In the genomic region with DNA sequence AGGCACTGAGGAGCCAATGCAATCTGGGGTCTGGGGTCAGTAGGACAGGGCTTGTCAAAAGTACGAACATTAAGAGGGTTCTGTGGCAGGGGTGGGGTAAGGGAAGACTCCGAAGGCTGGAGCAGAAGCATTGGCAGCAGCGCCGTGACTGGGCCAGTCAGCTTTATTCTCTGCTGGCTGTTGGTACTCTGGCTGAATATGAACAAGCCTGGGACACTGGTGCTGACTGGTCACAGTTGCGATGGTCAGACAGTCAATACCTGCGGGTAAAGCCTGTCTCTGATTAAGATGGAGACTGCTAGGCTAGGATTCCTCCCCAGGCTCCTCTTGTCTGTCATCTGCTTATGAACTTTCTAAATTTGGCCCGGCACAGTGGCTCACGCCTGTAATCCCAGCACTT, we compare ENCODE assay signal across 15 cellular contexts.
"Had no signal": no experiment of that assay in that cellular context is flagged by ENCODE, and none has a peak within 500 bp of the region (broad histone marks: within the 10 kb centered on the region; RNA-seq: fewer than 3 reads in every experiment).

No MANE protein-coding gene starts in this region.

- H3K27ac Mint-ChIP-seq: activated CD4-positive, alpha-beta memory T cell treated with anti-CD3 and anti-CD28 coated beads for 36 hours; activated naive CD8-positive, alpha-beta T cell; stimulated activated naive B cell treated with anti-CD40 and anti-IgM and Interleukin-4, amounts not matched to agents 10 μg/mL and 1 μg/mL and 100 μg/mL, for 72 hours had no signal

- H3K36me3 ChIP-seq: heart right ventricle, vagina had no signal

- H3K4me1 ChIP-seq: parathyroid adenoma had no signal

- H3K4me1 Mint-ChIP-seq: neural crest cell had no signal

- H3K4me2 ChIP-seq: smooth muscle cell had no signal

- H3K9ac ChIP-seq: parathyroid adenoma had no signal

- H3K27me3 Mint-ChIP-seq: activated CD4-positive, alpha-beta memory T cell treated with anti-CD3 and anti-CD28 coated beads for 36 hours; stimulated activated naive B cell treated with anti-CD40 and anti-IgM and Interleukin-4, amounts not matched to agents 10 μg/mL and 1 μg/mL and 100 μg/mL, for 72 hours had no signal

- ATAC-seq: activated T-cell treated with anti-CD3 and anti-CD28 coated beads, Interleukin-2, amount 50 U/mL, for 4 hours; heart right ventricle; stimulated activated naive B cell treated with anti-CD40 and anti-IgM and Interleukin-4, amounts not matched to agents 10 μg/mL and 1 μg/mL and 100 μg/mL, for 72 hours had no signal

- H3K4me3 Mint-ChIP-seq: activated CD4-positive, alpha-beta memory T cell treated with anti-CD3 and anti-CD28 coated beads for 36 hours; activated naive CD8-positive, alpha-beta T cell; activated T-cell treated with anti-CD3 and anti-CD28 coated beads, Interleukin-2, amount 50 U/mL, for 4 hours; neural crest cell; stimulated activated naive B cell treated with anti-CD40 and anti-IgM and Interleukin-4, amounts not matched to agents 10 μg/mL and 1 μg/mL and 100 μg/mL, for 72 hours had no signal

- H2AFZ ChIP-seq: parathyroid adenoma had no signal

- H3K27ac ChIP-seq: heart right ventricle, parathyroid adenoma, vagina had no signal

- H3K4me3 ChIP-seq: heart right ventricle, smooth muscle cell, vagina had no signal

- DNase-seq: activated CD4-positive, alpha-beta memory T cell treated with anti-CD3 and anti-CD28 coated beads for 36 hours; activated CD4-positive, alpha-beta T cell treated with anti-CD3 and anti-CD28 coated beads for 1 hour; activated gamma-delta T cell; activated T-cell treated with anti-CD3 and anti-CD28 coated beads, Interleukin-2, amount 50 U/mL, for 4 hours; foreskin melanocyte; heart right ventricle; mesendoderm; retina; stimulated activated naive B cell treated with anti-CD40 and anti-IgM and Interleukin-4, amounts not matched to agents 10 μg/mL and 1 μg/mL and 100 μg/mL, for 72 hours; T-helper 9 cell had no signal

- H3K36me3 Mint-ChIP-seq: activated CD4-positive, alpha-beta memory T cell treated with anti-CD3 and anti-CD28 coated beads for 36 hours; activated naive CD8-positive, alpha-beta T cell; stimulated activated naive B cell treated with anti-CD40 and anti-IgM and Interleukin-4, amounts not matched to agents 10 μg/mL and 1 μg/mL and 100 μg/mL, for 72 hours had no signal

- H3K9me3 ChIP-seq: heart right ventricle, vagina had no signal

- H3K9me3 Mint-ChIP-seq: activated CD4-positive, alpha-beta memory T cell treated with anti-CD3 and anti-CD28 coated beads for 36 hours; activated T-cell treated with anti-CD3 and anti-CD28 coated beads, Interleukin-2, amount 50 U/mL, for 4 hours; stimulated activated naive B cell treated with anti-CD40 and anti-IgM and Interleukin-4, amounts not matched to agents 10 μg/mL and 1 μg/mL and 100 μg/mL, for 72 hours had no signal

- H3K27me3 ChIP-seq: heart right ventricle, vagina had no signal
